ENCODE assay signal across 8 cellular contexts in genomic region chr7:22855049-22855392, GRCh38.
DNase-seq lines count a peak whose midpoint lies in the region; ATAC-seq and TF ChIP-seq lines count a peak whose summit lies in the region.

No MANE protein-coding gene starts in this region.

- DNase-seq in cardiac fibroblast (ENCODE audit: low read depth in 2 of 2) (no peak), nephron progenitor cell (no peak), iPS-NIHi11 (ENCODE audit: low spot score) (no peak), 8988T (no peak)

- no peak overlapping the region for H3K27ac Mint-ChIP-seq in nephron progenitor cell

- no peaks in the 10 kb centered on the region for H3K9me3 Mint-ChIP-seq in nephron progenitor cell

- ATAC-seq in HG03354 (IDR thresholded peaks at IDR 0.05; ENCODE audit: poor library complexity, severe bottlenecking, unreplicated experiment) (peak; percentile 7), HG03039 (IDR thresholded peaks at IDR 0.05; ENCODE audit: unreplicated experiment) (no peak), HG03175 (IDR thresholded peaks at IDR 0.05; ENCODE audit: unreplicated experiment) (no peak)

- H3K4me3 ChIP-seq in GM08714 (ENCODE audit: low read length) = peak overlapping the region; percentile 89
- peak overlapping the region; percentile 61 to 79 for H3K4me3 ChIP-seq in cardiac fibroblast (replicated peaks in 1 of 2; ENCODE audit: low read depth in 2 of 2, low read length in 2 of 2)

- TF ChIP-seq CTCF in cardiac fibroblast (IDR thresholded peaks at IDR 0.05; ENCODE audit: low read depth, low read length) (no peak), nephron progenitor cell (IDR thresholded peaks at IDR 0.05) (no peak)

- peaks cover 30% of the 10 kb centered on the region for H3K4me1 Mint-ChIP-seq in nephron progenitor cell

- H3K27me3 Mint-ChIP-seq in nephron progenitor cell (ENCODE audit: low read depth, poor library complexity) = no peaks in the 10 kb centered on the region

- peak overlapping the region; percentile 89 for H3K4me3 Mint-ChIP-seq in nephron progenitor cell

- peaks cover 27% of the 10 kb centered on the region for H3K36me3 Mint-ChIP-seq in nephron progenitor cell (ENCODE audit: low read depth)
